In genomic region chr12:8146416-8146771, GRCh38 we compare ENCODE assay signal across 15 cellular contexts. TPM values are rescaled to one million over a fixed set of nuclear protein-coding genes. Genes with fewer than 3 reads are reported as not detected.
A peak's percentile ranks its signal among the peaks of the same experiment; 100 is the strongest.
DNase-seq lines count a peak whose midpoint lies in the region; ATAC-seq, FAIRE-seq and TF ChIP-seq lines count a peak whose summit lies in the region.
"Had no signal": no experiment of that assay in that cellular context is flagged by ENCODE, and none has a peak within 500 bp of the region (broad histone marks: within the 10 kb centered on the region; RNA-seq: fewer than 3 reads in every experiment).

No MANE protein-coding gene starts in this region.

- H3K27me3 ChIP-seq in NT2/D1 (ENCODE audit: insufficient read depth, insufficient read length) (no peaks in the 10 kb centered on the region), HepG2 (ENCODE audit: control insufficient read depth in 1 of 2, insufficient read depth in 2 of 2, low read length in 2 of 2) (peaks cover 0 to 15% of the 10 kb centered on the region in 2 experiments; a peak in 2 of 5 replicates), suprapubic skin (no peaks in the 10 kb centered on the region), adrenal gland (no peaks in the 10 kb centered on the region)

- H3K27ac ChIP-seq in cingulate gyrus (ENCODE audit: low read depth, low read length), result peak overlapping the region; percentile 75
- H3K27ac ChIP-seq in HepG2 (ENCODE audit: extremely low read length, insufficient read depth, low read length), result no peak overlapping the region
- H3K27ac ChIP-seq in suprapubic skin, result peak overlapping the region; percentile 5
- peak overlapping the region in 1 of 5 donors; percentile 40 for H3K27ac ChIP-seq in adrenal gland
- H3K27ac ChIP-seq: KMS-11 had no signal

- CTCF ChIA-PET in HepG2 (lab: Yijun Ruan, JAX; ENCODE audit: low intra/inter-chr PET ratio, low total read pairs), result no interaction called here

- WGBS in HepG2 (ENCODE audit: low lambda C conversion rate), result 37% methylated on average over 3 of the region's 6 CpGs
- 13% methylated on average over 3 of the region's 6 CpGs for WGBS in suprapubic skin
- 40 to 65% (median 55%) methylated on average over 2 to 6 of the region's 6 CpGs for WGBS in adrenal gland, 4 donors

- H3K4me2 ChIP-seq in HepG2 (ENCODE audit: low read depth, low read length), result no peak overlapping the region
- H3K4me2 ChIP-seq: KMS-11 had no signal

- H3K9ac ChIP-seq in NT2/D1 (ENCODE audit: insufficient read length, low read depth) (peak overlapping the region; percentile 62), HepG2 (ENCODE audit: insufficient read depth, low read depth, low read length) (no peak overlapping the region)
- H3K9ac ChIP-seq: KMS-11 had no signal

- H4K20me1 ChIP-seq in HepG2 (ENCODE audit: insufficient read depth, low read length), result no peaks in the 10 kb centered on the region

- TF ChIP-seq CTCF in HepG2 (CRISPR knock-in tag; IDR thresholded peaks at IDR 0.05), result no peak
- no peak for TF ChIP-seq CTCF in suprapubic skin (IDR thresholded peaks at IDR 0.05)
- TF ChIP-seq CTCF in GM10266 (IDR thresholded peaks at IDR 0.05; ENCODE audit: control insufficient read depth, insufficient read depth, low read depth, missing control alignments), result no peak
- TF ChIP-seq CTCF in adrenal gland (IDR thresholded peaks at IDR 0.05), result no peak

- H3K4me1 ChIP-seq in NT2/D1 (ENCODE audit: insufficient read depth, insufficient read length) (peaks cover 7% of the 10 kb centered on the region), HepG2 (ENCODE audit: insufficient read depth, low read length) (no peaks in the 10 kb centered on the region), suprapubic skin (no peaks in the 10 kb centered on the region), adrenal gland (replicated peaks in 1 of 2) (no peaks in the 10 kb centered on the region)

- H3K36me3 ChIP-seq in NT2/D1 (ENCODE audit: insufficient read depth, insufficient read length, low read length) (no peaks in the 10 kb centered on the region), HepG2 (replicated peaks in 1 of 2; ENCODE audit: control insufficient read depth in 1 of 2, insufficient read depth in 2 of 2, low read length in 2 of 2) (no peaks in the 10 kb centered on the region), suprapubic skin (no peaks in the 10 kb centered on the region), adrenal gland (replicated peaks in 1 of 2) (no peaks in the 10 kb centered on the region)

- POLR2A ChIA-PET in HepG2 (lab: Yijun Ruan, JAX), result no interaction called here

- in situ Hi-C loops in HepG2 (cut with HindIII; ENCODE audit: extremely low pct_ligation_motif_present, low pct_unique_long_range_greater_than_20kb), result no loop called here

- no TSS peak for BruUV-seq in HepG2 (replicated peaks; lab: Mats Ljungman, UMichigan)

- H3K79me2 ChIP-seq in HepG2 (ENCODE audit: insufficient read depth, low read length), result no peaks in the 10 kb centered on the region

- no peak for TF ChIP-seq POLR2A in HepG2 (IDR thresholded peaks at IDR 0.05; ENCODE audit: insufficient read depth in 1 of 2, low read depth in 2 of 2, low read length in 2 of 2)
- no peak for TF ChIP-seq POLR2A in suprapubic skin (IDR thresholded peaks at IDR 0.05)
- TF ChIP-seq POLR2A in adrenal gland (IDR thresholded peaks at IDR 0.05), result no peak

- no peak for DNase-seq in NT2/D1 (ENCODE audit: low read depth, low spot score)
- DNase-seq in HepG2 (ENCODE audit: low spot score), result no peak
- no peak for DNase-seq in suprapubic skin (ENCODE audit: low spot score in 2 of 2)
- no peak for DNase-seq in GM10266 (ENCODE audit: extremely low spot score)
- no peak for DNase-seq in GF-D8 (lab: John Stamatoyannopoulos, UW)
- no peak for DNase-seq in adrenal gland
- DNase-seq: DND-41; NCI-H1694 treated with DMSO at 0.1 percent for 48 hours; RPMI8226; stimulated activated CD4-positive, alpha-beta T cell treated with anti-CD3 and anti-CD28 coated beads, Interleukin-2, amount 100 ng/mL, for 24 hours had no signal

- intact Hi-C loops in HepG2 (cut with micrococcal nuclease; ENCODE audit: unreplicated experiment), result no loop called here
- intact Hi-C loops in adrenal gland (cut with DNase I), result no loop called here

- TF ChIP-seq EP300 in HepG2 (IDR thresholded peaks at IDR 0.05; ENCODE audit: low read depth in 2 of 2, low read length in 2 of 2) (no peak), HepG2 (CRISPR knock-in tag; IDR thresholded peaks at IDR 0.05; ENCODE audit: borderline replicate concordance) (no peak), suprapubic skin (IDR thresholded peaks at IDR 0.05) (no peak)

- H2AFZ ChIP-seq in HepG2 (ENCODE audit: low read length), result no peak overlapping the region

- H3K9me3 ChIP-seq in NT2/D1 (ENCODE audit: insufficient read depth, low read length) (peaks cover 32% of the 10 kb centered on the region), HepG2 (ENCODE audit: low read length) (no peaks in the 10 kb centered on the region), suprapubic skin (peaks cover 6% of the 10 kb centered on the region), adrenal gland (replicated peaks in 1 of 3) (no peaks in the 10 kb centered on the region)

- ATAC-seq in HepG2, result peak; percentile 38
- ATAC-seq: GM12878 had no signal

- no peak for FAIRE-seq in HepG2 (lab: Jason Lieb, UNC)
- FAIRE-seq: GM12878 had no signal

- H3K4me3 ChIP-seq in NT2/D1 (ENCODE audit: insufficient read length, low read depth), result peak overlapping the region; percentile 16
- no peak overlapping the region for H3K4me3 ChIP-seq in HepG2 (replicated peaks in 1 of 3; ENCODE audit: insufficient read depth in 1 of 3, low read depth in 2 of 3, low read length in 3 of 3)
- peak overlapping the region; percentile 10 for H3K4me3 ChIP-seq in suprapubic skin
- no peak overlapping the region for H3K4me3 ChIP-seq in adrenal gland
- H3K4me3 ChIP-seq: GM12878 had no signal

- TF ChIP-seq RAD21 in HepG2 (CRISPR knock-in tag; IDR thresholded peaks at IDR 0.05), result no peak

TF ChIP-seq in HepG2, 621 proteins besides CTCF, POLR2A, EP300 and RAD21 (continues in another document):
- TF ChIP-seq ZNF484 (CRISPR knock-in tag; IDR thresholded peaks at IDR 0.05; ENCODE audit: borderline replicate concordance, low read depth), result no peak
- no peak for TF ChIP-seq KLF9 (CRISPR knock-in tag; IDR thresholded peaks at IDR 0.05; ENCODE audit: low read depth)
- TF ChIP-seq ZNF10 (CRISPR knock-in tag; IDR thresholded peaks at IDR 0.05; ENCODE audit: borderline replicate concordance, low read depth), result no peak
- TF ChIP-seq HCFC1 (IDR thresholded peaks at IDR 0.05; ENCODE audit: low read depth, low read length), result no peak

RNA-seq across cellular contexts. Expression of gene ZNF705A, which starts 10.4 kb away (rescaled TPM):
- total RNA-seq in HepG2 (2016; rRNA removed; fragmentation: Illumina TruSeq; extraction: Trizol) (not detected in 2 replicates), suprapubic skin (not detected), adrenal gland (not detected)
- total RNA-seq in HepG2 (2016; cell fraction: cytosol; rRNA removed; fragmentation: Illumina TruSeq; extraction: Trizol; ENCODE audit: low read depth), result not detected in 2 replicates
- not detected in 2 replicates for total RNA-seq in HepG2 (2016; cell fraction: insoluble cytoplasmic fraction; rRNA removed; fragmentation: Illumina TruSeq; extraction: Trizol)
- not detected in 2 replicates for total RNA-seq in HepG2 (2016; cell fraction: membrane; rRNA removed; fragmentation: Illumina TruSeq; extraction: Trizol)
- total RNA-seq in HepG2 (2016; cell fraction: nucleus; rRNA removed; fragmentation: Illumina TruSeq; extraction: Trizol), result 0.13 TPM in 1 of 2 replicates, not detected in the other
- polyA plus RNA-seq in HepG2 (2011; rRNA removed) (not detected in 2 replicates), adrenal gland (not detected)
- not detected in 2 replicates for polyA plus RNA-seq in HepG2 (2011; cell fraction: cytosol; rRNA removed)
- polyA plus RNA-seq in HepG2 (2011; cell fraction: nucleus; rRNA removed), result not detected in 2 replicates
- 0.04 TPM in 1 of 2 replicates, not detected in the other for polyA plus RNA-seq in HepG2 (2012)
- polyA plus RNA-seq in HepG2 (2016; cell fraction: cytosol; fragmentation: Illumina TruSeq; extraction: Trizol; ENCODE audit: low read depth), result not detected in 2 replicates
- not detected in 2 replicates for polyA plus RNA-seq in HepG2 (2016; cell fraction: insoluble cytoplasmic fraction; fragmentation: Illumina TruSeq; extraction: Trizol; ENCODE audit: low read depth)
- not detected in 2 replicates for polyA plus RNA-seq in HepG2 (2016; cell fraction: membrane; fragmentation: Illumina TruSeq; extraction: Trizol; ENCODE audit: low read depth)
- polyA plus RNA-seq in HepG2 (2016; cell fraction: nucleus; fragmentation: Illumina TruSeq; extraction: Trizol; ENCODE audit: insufficient read depth, low read depth), result not detected in 2 replicates
- not detected in 2 replicates for polyA minus RNA-seq in HepG2 (2011; rRNA and poly(A)+ RNA removed; ENCODE audit: low replicate concordance)
- polyA minus RNA-seq in HepG2 (2011; cell fraction: cytosol; rRNA and poly(A)+ RNA removed), result not detected in 2 replicates
- not detected in 2 replicates for polyA minus RNA-seq in HepG2 (2011; cell fraction: nucleus; rRNA and poly(A)+ RNA removed)
- total RNA-seq: GM12878; posterior vena cava; T-helper 2 cell treated with Interferon-gamma antibody and Interleukin-4, amounts not matched to agents 100 ng/mL and 5 ng/mL, for 36 hours had no signal

RNA-seq across cellular contexts. Expression of gene CLEC4A, which starts 23.0 kb away (rescaled TPM):
- total RNA-seq in HepG2 (2016; rRNA removed; fragmentation: Illumina TruSeq; extraction: Trizol) (not detected in 2 replicates), suprapubic skin (1 to 10 TPM; 1.1 to 7.2 (median 1.7) TPM), adrenal gland (1 to 10 TPM in 7 of 8 donors, not detected in 1; 1.0 to 8.4 (median 1.8) TPM)
- not detected in 2 replicates for total RNA-seq in HepG2 (2016; cell fraction: cytosol; rRNA removed; fragmentation: Illumina TruSeq; extraction: Trizol; ENCODE audit: low read depth)
- 0.41 TPM in 1 of 2 replicates, not detected in the other for total RNA-seq in HepG2 (2016; cell fraction: insoluble cytoplasmic fraction; rRNA removed; fragmentation: Illumina TruSeq; extraction: Trizol)
- total RNA-seq in HepG2 (2016; cell fraction: membrane; rRNA removed; fragmentation: Illumina TruSeq; extraction: Trizol), result 0.14 TPM in 1 of 2 replicates, not detected in the other
- 0.50 TPM in 1 of 2 replicates, not detected in the other for total RNA-seq in HepG2 (2016; cell fraction: nucleus; rRNA removed; fragmentation: Illumina TruSeq; extraction: Trizol)
- polyA plus RNA-seq in HepG2 (2011; rRNA removed) (0.50 and 0.55 TPM in 2 replicates), adrenal gland (1 to 10 TPM in 2 of 3 donors, under 1 TPM in 1; 0.24 to 3.7 (median 2.1) TPM)
- polyA plus RNA-seq in HepG2 (2011; cell fraction: cytosol; rRNA removed), result 0.08 TPM in 1 of 2 replicates, not detected in the other
- polyA plus RNA-seq in HepG2 (2011; cell fraction: nucleus; rRNA removed), result 1.1 and 1.2 TPM in 2 replicates
- 0.55 and 0.60 TPM in 2 replicates for polyA plus RNA-seq in HepG2 (2012)
- 0.17 and 0.19 TPM in 2 replicates for polyA plus RNA-seq in HepG2 (2016; cell fraction: cytosol; fragmentation: Illumina TruSeq; extraction: Trizol; ENCODE audit: low read depth)
- not detected in 2 replicates for polyA plus RNA-seq in HepG2 (2016; cell fraction: insoluble cytoplasmic fraction; fragmentation: Illumina TruSeq; extraction: Trizol; ENCODE audit: low read depth)
- polyA plus RNA-seq in HepG2 (2016; cell fraction: membrane; fragmentation: Illumina TruSeq; extraction: Trizol; ENCODE audit: low read depth), result not detected in 2 replicates
- 1.0 and 1.4 TPM in 2 replicates for polyA plus RNA-seq in HepG2 (2016; cell fraction: nucleus; fragmentation: Illumina TruSeq; extraction: Trizol; ENCODE audit: insufficient read depth, low read depth)
- 0.90 TPM in 1 of 2 replicates, not detected in the other for polyA minus RNA-seq in HepG2 (2011; rRNA and poly(A)+ RNA removed; ENCODE audit: low replicate concordance)
- polyA minus RNA-seq in HepG2 (2011; cell fraction: cytosol; rRNA and poly(A)+ RNA removed), result not detected in 2 replicates
- polyA minus RNA-seq in HepG2 (2011; cell fraction: nucleus; rRNA and poly(A)+ RNA removed), result 0.62 and 1.0 TPM in 2 replicates

Comparison
In these comparisons a context has a peak if more than half of its experiments do, and no peak if none do; other contexts are left out.
1. H3K4me3 ChIP-seq: peak in NT2/D1 (single experiment) and suprapubic skin (single experiment); none in HepG2 (0 of 3) and adrenal gland (0 of 4).